2 cellular contexts compared by ENCODE assay signal in the genomic region with DNA sequence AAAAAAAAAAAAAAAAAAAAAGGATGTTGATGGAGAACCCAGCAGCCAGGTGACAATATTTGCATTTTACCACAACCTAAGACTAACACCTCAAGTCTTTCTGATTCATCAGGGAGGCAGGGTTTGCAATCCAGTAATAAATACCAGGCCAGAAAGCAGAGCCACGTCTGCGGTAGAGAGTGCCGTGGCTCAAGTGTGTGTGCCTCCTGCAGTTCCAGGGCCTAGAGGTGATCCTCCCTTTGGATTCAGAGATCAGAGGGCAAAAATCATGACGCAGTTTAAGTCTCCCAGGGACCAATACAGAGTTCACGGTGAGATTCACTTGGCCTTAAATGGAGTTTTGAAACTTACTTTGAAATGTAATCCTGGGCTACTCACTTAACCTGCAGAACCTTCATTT.
TF ChIP-seq lines count a peak whose summit lies in the region.

No MANE protein-coding gene starts in this region.

TF ChIP-seq in A549, 52 proteins besides CTCF, POLR2A, EP300 and RAD21 (continued from another document):
- TF ChIP-seq, protein P1, sequence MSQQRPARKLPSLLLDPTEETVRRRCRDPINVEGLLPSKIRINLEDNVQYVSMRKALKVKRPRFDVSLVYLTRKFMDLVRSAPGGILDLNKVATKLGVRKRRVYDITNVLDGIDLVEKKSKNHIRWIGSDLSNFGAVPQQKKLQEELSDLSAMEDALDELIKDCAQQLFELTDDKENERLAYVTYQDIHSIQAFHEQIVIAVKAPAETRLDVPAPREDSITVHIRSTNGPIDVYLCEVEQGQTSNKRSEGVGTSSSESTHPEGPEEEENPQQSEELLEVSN (IDR thresholded peaks at IDR 0.05; ENCODE audit: borderline replicate concordance, low read depth) = no peak
- TF ChIP-seq ESRRA (IDR thresholded peaks at IDR 0.05; ENCODE audit: borderline replicate concordance, low read length) (no peak), SMC3 (IDR thresholded peaks at IDR 0.05) (no peak), CHD4 (IDR thresholded peaks at IDR 0.05; ENCODE audit: borderline replicate concordance) (no peak), FOSL2 (IDR thresholded peaks at IDR 0.05) (no peak), FOSL2 (CRISPR knock-in tag; IDR thresholded peaks at IDR 0.05) (no peak), KDM1A (IDR thresholded peaks at IDR 0.05; ENCODE audit: low read depth) (no peak)
- TF ChIP-seq, protein P2, sequence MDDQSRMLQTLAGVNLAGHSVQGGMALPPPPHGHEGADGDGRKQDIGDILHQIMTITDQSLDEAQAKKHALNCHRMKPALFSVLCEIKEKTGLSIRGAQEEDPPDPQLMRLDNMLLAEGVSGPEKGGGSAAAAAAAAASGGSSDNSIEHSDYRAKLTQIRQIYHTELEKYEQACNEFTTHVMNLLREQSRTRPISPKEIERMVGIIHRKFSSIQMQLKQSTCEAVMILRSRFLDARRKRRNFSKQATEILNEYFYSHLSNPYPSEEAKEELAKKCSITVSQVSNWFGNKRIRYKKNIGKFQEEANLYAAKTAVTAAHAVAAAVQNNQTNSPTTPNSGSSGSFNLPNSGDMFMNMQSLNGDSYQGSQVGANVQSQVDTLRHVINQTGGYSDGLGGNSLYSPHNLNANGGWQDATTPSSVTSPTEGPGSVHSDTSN (IDR thresholded peaks at IDR 0.05) = no peak
- TF ChIP-seq, protein P3, sequence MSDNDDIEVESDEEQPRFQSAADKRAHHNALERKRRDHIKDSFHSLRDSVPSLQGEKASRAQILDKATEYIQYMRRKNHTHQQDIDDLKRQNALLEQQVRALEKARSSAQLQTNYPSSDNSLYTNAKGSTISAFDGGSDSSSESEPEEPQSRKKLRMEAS (IDR thresholded peaks at IDR 0.05) = no peak

TF ChIP-seq in WTC11, 78 proteins besides CTCF, POLR2A, EP300 and RAD21 (continued from another document):
- TF ChIP-seq, protein P4, sequence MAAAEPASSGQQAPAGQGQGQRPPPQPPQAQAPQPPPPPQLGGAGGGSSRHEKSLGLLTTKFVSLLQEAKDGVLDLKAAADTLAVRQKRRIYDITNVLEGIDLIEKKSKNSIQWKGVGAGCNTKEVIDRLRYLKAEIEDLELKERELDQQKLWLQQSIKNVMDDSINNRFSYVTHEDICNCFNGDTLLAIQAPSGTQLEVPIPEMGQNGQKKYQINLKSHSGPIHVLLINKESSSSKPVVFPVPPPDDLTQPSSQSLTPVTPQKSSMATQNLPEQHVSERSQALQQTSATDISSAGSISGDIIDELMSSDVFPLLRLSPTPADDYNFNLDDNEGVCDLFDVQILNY (CRISPR knock-in tag; IDR thresholded peaks at IDR 0.05) = no peak
- no peak for TF ChIP-seq ESRRA (CRISPR knock-in tag; IDR thresholded peaks at IDR 0.05; ENCODE audit: borderline replicate concordance)
- no peak for TF ChIP-seq ZNF138 (CRISPR knock-in tag; conservative IDR thresholded peaks at IDR 0.05)
- no peak for TF ChIP-seq TCF7 (CRISPR knock-in tag; IDR thresholded peaks at IDR 0.05; ENCODE audit: low read depth)
- TF ChIP-seq SP1 (CRISPR knock-in tag; conservative IDR thresholded peaks at IDR 0.05) = no peak
- TF ChIP-seq, protein P5, sequence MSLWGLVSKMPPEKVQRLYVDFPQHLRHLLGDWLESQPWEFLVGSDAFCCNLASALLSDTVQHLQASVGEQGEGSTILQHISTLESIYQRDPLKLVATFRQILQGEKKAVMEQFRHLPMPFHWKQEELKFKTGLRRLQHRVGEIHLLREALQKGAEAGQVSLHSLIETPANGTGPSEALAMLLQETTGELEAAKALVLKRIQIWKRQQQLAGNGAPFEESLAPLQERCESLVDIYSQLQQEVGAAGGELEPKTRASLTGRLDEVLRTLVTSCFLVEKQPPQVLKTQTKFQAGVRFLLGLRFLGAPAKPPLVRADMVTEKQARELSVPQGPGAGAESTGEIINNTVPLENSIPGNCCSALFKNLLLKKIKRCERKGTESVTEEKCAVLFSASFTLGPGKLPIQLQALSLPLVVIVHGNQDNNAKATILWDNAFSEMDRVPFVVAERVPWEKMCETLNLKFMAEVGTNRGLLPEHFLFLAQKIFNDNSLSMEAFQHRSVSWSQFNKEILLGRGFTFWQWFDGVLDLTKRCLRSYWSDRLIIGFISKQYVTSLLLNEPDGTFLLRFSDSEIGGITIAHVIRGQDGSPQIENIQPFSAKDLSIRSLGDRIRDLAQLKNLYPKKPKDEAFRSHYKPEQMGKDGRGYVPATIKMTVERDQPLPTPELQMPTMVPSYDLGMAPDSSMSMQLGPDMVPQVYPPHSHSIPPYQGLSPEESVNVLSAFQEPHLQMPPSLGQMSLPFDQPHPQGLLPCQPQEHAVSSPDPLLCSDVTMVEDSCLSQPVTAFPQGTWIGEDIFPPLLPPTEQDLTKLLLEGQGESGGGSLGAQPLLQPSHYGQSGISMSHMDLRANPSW (CRISPR knock-in tag; conservative IDR thresholded peaks at IDR 0.05; ENCODE audit: low read depth) = no peak
- no peak for TF ChIP-seq NFYB (CRISPR knock-in tag; conservative IDR thresholded peaks at IDR 0.05; ENCODE audit: low read depth)
- no peak for TF ChIP-seq IRF2 (CRISPR knock-in tag; IDR thresholded peaks at IDR 0.05; ENCODE audit: borderline replicate concordance, low read depth)
- TF ChIP-seq, protein P6, sequence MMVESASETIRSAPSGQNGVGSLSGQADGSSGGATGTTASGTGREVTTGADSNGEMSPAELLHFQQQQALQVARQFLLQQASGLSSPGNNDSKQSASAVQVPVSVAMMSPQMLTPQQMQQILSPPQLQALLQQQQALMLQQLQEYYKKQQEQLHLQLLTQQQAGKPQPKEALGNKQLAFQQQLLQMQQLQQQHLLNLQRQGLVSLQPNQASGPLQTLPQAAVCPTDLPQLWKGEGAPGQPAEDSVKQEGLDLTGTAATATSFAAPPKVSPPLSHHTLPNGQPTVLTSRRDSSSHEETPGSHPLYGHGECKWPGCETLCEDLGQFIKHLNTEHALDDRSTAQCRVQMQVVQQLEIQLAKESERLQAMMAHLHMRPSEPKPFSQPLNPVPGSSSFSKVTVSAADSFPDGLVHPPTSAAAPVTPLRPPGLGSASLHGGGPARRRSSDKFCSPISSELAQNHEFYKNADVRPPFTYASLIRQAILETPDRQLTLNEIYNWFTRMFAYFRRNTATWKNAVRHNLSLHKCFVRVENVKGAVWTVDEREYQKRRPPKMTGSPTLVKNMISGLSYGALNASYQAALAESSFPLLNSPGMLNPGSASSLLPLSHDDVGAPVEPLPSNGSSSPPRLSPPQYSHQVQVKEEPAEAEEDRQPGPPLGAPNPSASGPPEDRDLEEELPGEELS (CRISPR knock-in tag; IDR thresholded peaks at IDR 0.05) = no peak
- TF ChIP-seq FOXJ3 (CRISPR knock-in tag; IDR thresholded peaks at IDR 0.05; ENCODE audit: borderline replicate concordance) = no peak
